ENCODE assay signal across 8 cellular contexts in the genomic region with DNA sequence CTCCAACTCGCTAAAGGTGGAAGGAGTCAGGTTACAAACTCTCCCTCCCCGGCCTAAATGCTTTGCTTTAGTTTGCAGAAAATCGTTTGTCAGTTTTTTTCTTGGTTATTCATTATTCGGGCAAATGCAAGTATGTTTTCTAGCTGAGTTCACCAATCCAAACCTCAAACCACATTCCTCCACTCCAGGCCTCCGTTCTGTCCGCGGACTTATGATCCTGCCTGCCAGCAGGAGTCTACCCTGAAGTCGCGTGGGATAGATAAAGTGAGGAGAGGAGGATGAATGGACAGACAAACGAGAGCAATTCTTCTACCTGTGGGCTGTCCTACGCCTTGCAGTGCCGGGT. TPM values are rescaled to one million over a fixed set of nuclear protein-coding genes. Genes with fewer than 3 reads are reported as not detected.
A peak's percentile ranks its signal among the peaks of the same experiment; 100 is the strongest.
DNase-seq lines count a peak whose midpoint lies in the region; ATAC-seq, FAIRE-seq and TF ChIP-seq lines count a peak whose summit lies in the region.

No MANE protein-coding gene starts in this region.

- H3K9me3 ChIP-seq in ascending aorta (no peaks in the 10 kb centered on the region), kidney (ENCODE audit: control insufficient read depth in 1 of 2, low read length in 2 of 2) (no peaks in the 10 kb centered on the region)

- DNase-seq in ACHN (peak; percentile 55), HFFc6 (peak; percentile 76), ascending aorta (ENCODE audit: low spot score in 2 of 2) (no peak), kidney (no peak), substantia nigra (lab: John Stamatoyannopoulos, UW) (peak in 1 of 49 donors; percentile 61), SHP77 (lab: John Stamatoyannopoulos, UW) (no peak)

- peaks cover 26% of the 10 kb centered on the region for H3K27me3 Mint-ChIP-seq in HFFc6 (ENCODE audit: insufficient read depth)

- H3K27ac ChIP-seq in ascending aorta (peak overlapping the region; percentile 94 to 98), kidney (ENCODE audit: low read depth in 2 of 2, low read length in 2 of 2) (peak overlapping the region; percentile 88 to 91), substantia nigra (ENCODE audit: low read depth, low read length, poor library complexity, severe bottlenecking) (peak overlapping the region; percentile 89)

- peaks cover 52% of the 10 kb centered on the region for H3K36me3 Mint-ChIP-seq in HFFc6 (ENCODE audit: low read depth)

- ATAC-seq in HG03342 (IDR thresholded peaks at IDR 0.05; ENCODE audit: unreplicated experiment) = no peak
- no peak for ATAC-seq in HG02885 (IDR thresholded peaks at IDR 0.05; ENCODE audit: poor library complexity, unreplicated experiment)

- in situ Hi-C loops in ACHN (cut with HindIII; ENCODE audit: low pct_ligation_motif_present, low pct_unique_long_range_greater_than_20kb, low sequenced_read_pairs) = no loop called here

- no peaks in the 10 kb centered on the region for H3K27me3 ChIP-seq in ascending aorta

- peaks cover 13% of the 10 kb centered on the region for H3K9me3 Mint-ChIP-seq in HFFc6

- H3K4me3 Mint-ChIP-seq in HFFc6 = peak overlapping the region; percentile 94

- H3K4me3 ChIP-seq in ascending aorta = peak overlapping the region; percentile 85 to 94
- peak overlapping the region; percentile 82 to 87 for H3K4me3 ChIP-seq in kidney (ENCODE audit: low read length in 2 of 2)

- no peak for TF ChIP-seq CTCF in HFFc6 (IDR thresholded peaks at IDR 0.05)
- TF ChIP-seq CTCF in ascending aorta (IDR thresholded peaks at IDR 0.05) = no peak
- TF ChIP-seq CTCF in kidney (IDR thresholded peaks at IDR 0.05; ENCODE audit: borderline replicate concordance, extremely low read depth, insufficient read depth) = no peak

- peak overlapping the region; percentile 94 for H3K27ac Mint-ChIP-seq in HFFc6

- peaks cover 4 to 17% of the 10 kb centered on the region in 2 donors for H3K4me1 ChIP-seq in ascending aorta
- peaks cover 13 to 14% of the 10 kb centered on the region in 2 donors for H3K4me1 ChIP-seq in kidney (ENCODE audit: control insufficient read depth in 1 of 2, insufficient read depth in 1 of 2, low read depth in 1 of 2, low read length in 2 of 2)

- peaks cover 37 to 39% of the 10 kb centered on the region in 2 donors for H3K36me3 ChIP-seq in ascending aorta
- H3K36me3 ChIP-seq in kidney (ENCODE audit: control insufficient read depth in 1 of 2, insufficient read depth in 2 of 2, low read length in 2 of 2) = peaks cover 29 to 36% of the 10 kb centered on the region in 2 donors

- no peak for FAIRE-seq in kidney (lab: Jason Lieb, UNC)

- intact Hi-C loops in ascending aorta (cut with DNase I) = loop anchor here (2.0 to 10.0 kb wide), 6 partner anchors 47 to 1961 kb away; a partner anchor contains a TSS
- intact Hi-C loops in kidney (cut with DNase I) = loop anchor here (10.0 kb wide), 1 partner anchor 1901 kb away; no protein-coding TSS in a partner anchor

- H3K4me1 Mint-ChIP-seq in HFFc6 (ENCODE audit: low read depth) = peaks cover 52% of the 10 kb centered on the region

- peak overlapping the region; percentile 86 to 90 for H3K9ac ChIP-seq in kidney (ENCODE audit: low read length in 2 of 2)

RNA-seq across cellular contexts. Expression of a gene that starts 1.3 kb away (rescaled TPM):
- 100 to 1,000 TPM; 229 to 346 (median 292) TPM for total RNA-seq in HFFc6 (2021; fragmentation: NEBNext Ultra II Directional; extraction: Animal tissue kit (Norgen Biotek cat#: 25700))
- total RNA-seq in ascending aorta (672 TPM), kidney (343 TPM)
- 16.0 TPM for polyA plus RNA-seq in kidney (ENCODE audit: insufficient read depth, low read depth, low replicate concordance)

Comparison
In these comparisons a context has a peak if more than half of its experiments do, and no peak if none do; other contexts are left out.
1. DNase-seq: peak in ACHN (single experiment) and HFFc6 (single experiment); none in ascending aorta (0 of 2), kidney (single experiment) and SHP77 (0 of 2).
2. Peak in every context shown above with its lines, with median percentiles within 50 percentile points of each other: H3K27ac ChIP-seq.